In the genomic region with DNA sequence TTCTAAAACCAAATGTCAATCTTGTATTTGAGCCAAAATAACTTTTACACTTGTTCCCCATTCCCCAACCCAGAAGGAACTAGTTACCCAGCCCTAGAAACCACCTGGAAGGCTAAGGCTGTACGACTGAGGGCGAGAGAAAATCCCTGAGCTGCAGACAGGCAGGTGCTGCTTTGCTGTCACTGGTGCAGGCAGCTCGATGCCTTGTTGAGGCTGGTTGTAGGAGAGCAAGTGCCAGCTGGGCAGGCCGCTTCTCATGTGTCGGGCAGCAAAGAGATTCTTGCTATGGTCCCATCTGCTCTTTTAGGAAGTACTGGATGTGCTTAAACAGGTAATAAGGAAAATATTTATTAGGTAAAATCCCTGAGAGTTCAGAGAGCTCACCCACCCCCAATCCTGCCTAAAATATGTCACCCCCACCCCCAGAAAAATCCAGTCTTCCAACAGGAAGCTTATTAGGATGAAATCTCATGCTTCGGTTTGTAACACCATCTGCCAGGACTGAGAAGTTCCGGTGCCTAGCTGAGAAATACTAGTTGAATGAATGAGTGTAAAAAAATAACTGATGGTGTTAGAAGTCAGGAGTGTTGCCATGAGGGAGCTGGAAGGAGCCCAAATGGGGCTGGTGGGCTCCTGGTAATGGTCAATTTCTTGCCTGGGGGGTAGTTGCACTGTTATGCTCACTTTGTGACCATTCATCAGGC, we compare ENCODE assay signal across 9 cellular contexts.
DNase-seq lines count a peak whose midpoint lies in the region; ATAC-seq and TF ChIP-seq lines count a peak whose summit lies in the region.
"Had no signal": no experiment of that assay in that cellular context is flagged by ENCODE, and none has a peak within 500 bp of the region (broad histone marks: within the 10 kb centered on the region; RNA-seq: fewer than 3 reads in every experiment).

No MANE protein-coding gene starts in this region.

- peaks cover 0 to 42% (median 14%) of the 10 kb centered on the region in 9 donors for H3K36me3 ChIP-seq in heart left ventricle
- H3K36me3 ChIP-seq in gastroesophageal sphincter, result peaks cover 0 to 26% of the 10 kb centered on the region in 2 donors
- H3K36me3 ChIP-seq in uterus, result no peaks in the 10 kb centered on the region

- DNase-seq in heart left ventricle, result peak in 1 of 5 donors; percentile 46
- DNase-seq in cardiac septum (ENCODE audit: low spot score), result no peak
- peak; percentile 62 for DNase-seq in NCI-H2171 (lab: John Stamatoyannopoulos, UW)
- DNase-seq in uterus, result no peak
- DNase-seq in SIG-M5 (lab: John Stamatoyannopoulos, UW), result no peak
- no peak for DNase-seq in AG20443 (ENCODE audit: low spot score)
- no peak for DNase-seq in DMS79 treated with DMSO at 0.1 percent for 48 hours (lab: John Stamatoyannopoulos, UW)
- DNase-seq: activated T-cell treated with anti-CD3 and anti-CD28 coated beads, Interleukin-2, amount 50 U/mL, for 4 hours had no signal

- intact Hi-C loops in heart left ventricle (cut with DNase I), result loop anchor here in 1 of 10 donors (5.0 kb wide), 1 partner anchor 58 kb away; no protein-coding TSS in a partner anchor
- intact Hi-C loops in cardiac septum (cut with DNase I), result loop anchor here (5.0 kb wide), 1 partner anchor 53 kb away; no protein-coding TSS in a partner anchor
- intact Hi-C loops in uterus (cut with DNase I; ENCODE audit: low total_unique reads), result no loop called here

- TF ChIP-seq CTCF in heart left ventricle (IDR thresholded peaks at IDR 0.05), result no peak
- TF ChIP-seq CTCF in gastroesophageal sphincter (IDR thresholded peaks at IDR 0.05), result no peak
- TF ChIP-seq CTCF in uterus (IDR thresholded peaks at IDR 0.05), result no peak

- TF ChIP-seq POLR2A in heart left ventricle (IDR thresholded peaks at IDR 0.05) (no peak), gastroesophageal sphincter (IDR thresholded peaks at IDR 0.05) (no peak), uterus (IDR thresholded peaks at IDR 0.05) (no peak)

- no peak overlapping the region for H3K4me3 ChIP-seq in heart left ventricle
- no peak overlapping the region for H3K4me3 ChIP-seq in gastroesophageal sphincter
- no peak overlapping the region for H3K4me3 ChIP-seq in uterus

- ATAC-seq in heart left ventricle (peak in 1 of 4 donors; percentile 24), gastroesophageal sphincter (no peak)

- WGBS in heart left ventricle, 4 donors, result 68 to 77% (median 74%) methylated on average over 7 of the region's 7 CpGs
- 70 to 78% methylated on average over 4 to 7 of the region's 7 CpGs for WGBS in gastroesophageal sphincter (ENCODE audit: low coverage in 1 of 2), 2 donors

- H3K9me3 ChIP-seq in heart left ventricle, result no peaks in the 10 kb centered on the region
- no peaks in the 10 kb centered on the region for H3K9me3 ChIP-seq in gastroesophageal sphincter
- H3K9me3 ChIP-seq in uterus, result no peaks in the 10 kb centered on the region

- peak overlapping the region in 9 of 12 donors; percentile 28 to 81 (median 59) for H3K27ac ChIP-seq in heart left ventricle
- peak overlapping the region; percentile 76 to 87 (median 81) for H3K27ac ChIP-seq in gastroesophageal sphincter
- peak overlapping the region; percentile 60 to 65 for H3K27ac ChIP-seq in uterus

- H3K27me3 ChIP-seq in heart left ventricle, result no peaks in the 10 kb centered on the region
- H3K27me3 ChIP-seq in gastroesophageal sphincter, result no peaks in the 10 kb centered on the region
- H3K27me3 ChIP-seq in uterus, result no peaks in the 10 kb centered on the region

- TF ChIP-seq EP300 in gastroesophageal sphincter (IDR thresholded peaks at IDR 0.05), result no peak

- H3K4me1 ChIP-seq in heart left ventricle (peaks cover 0 to 46% (median 32%) of the 10 kb centered on the region in 12 donors), gastroesophageal sphincter (peaks cover 3 to 49% (median 8%) of the 10 kb centered on the region in 3 donors), uterus (peaks cover 0 to 5% of the 10 kb centered on the region in 2 donors)
